ENCODE assay signal across 1 cellular context in genomic region chr6:3403244-3404154, GRCh38.
A peak's percentile ranks its signal among the peaks of the same experiment; 100 is the strongest.
TF ChIP-seq lines count a peak whose summit lies in the region.

No MANE protein-coding gene starts in this region.

TF ChIP-seq in HepG2, 621 proteins besides CTCF, POLR2A, EP300 and RAD21 (continued from another document and continues in another):
- TF ChIP-seq ZNF687 (CRISPR knock-in tag; IDR thresholded peaks at IDR 0.05) (peak; percentile 54; the same call in 1 of the 2 replicates), MZF1 (CRISPR knock-in tag; IDR thresholded peaks at IDR 0.05; ENCODE audit: borderline replicate concordance) (0 out of 2 replicates have a peak, but pooled peaks have one; percentile 50), NFIC (IDR thresholded peaks at IDR 0.05; ENCODE audit: low read length) (peak; percentile 97), RNF2 (conservative IDR thresholded peaks at IDR 0.05; ENCODE audit: low read depth) (no peak), ZNF326 (CRISPR knock-in tag; IDR thresholded peaks at IDR 0.05; ENCODE audit: borderline replicate concordance) (no peak), ZNF775 (CRISPR knock-in tag; IDR thresholded peaks at IDR 0.05; ENCODE audit: borderline replicate concordance) (no peak), LBX2 (CRISPR knock-in tag; IDR thresholded peaks at IDR 0.05; ENCODE audit: borderline replicate concordance) (no peak), KDM2A (CRISPR knock-in tag; IDR thresholded peaks at IDR 0.05; ENCODE audit: borderline replicate concordance, low read depth) (peak; percentile 90), U2AF1 (optimal IDR thresholded peaks at IDR 0.05; ENCODE audit: low read depth, low read length) (peak; percentile 70), SMC3 (IDR thresholded peaks at IDR 0.05; ENCODE audit: low read length) (peak; percentile 82), EEA1 (CRISPR knock-in tag; IDR thresholded peaks at IDR 0.05; ENCODE audit: borderline replicate concordance) (no peak; the same call in 1 of the 2 replicates), GFI1 (CRISPR knock-in tag; IDR thresholded peaks at IDR 0.05; ENCODE audit: borderline replicate concordance) (peak; percentile 94), ZBTB46 (CRISPR knock-in tag; IDR thresholded peaks at IDR 0.05; ENCODE audit: borderline replicate concordance) (no peak), LCORL (IDR thresholded peaks at IDR 0.05) (no peak), LCORL (CRISPR knock-in tag; IDR thresholded peaks at IDR 0.05) (peak; percentile 97), ZNF367 (CRISPR knock-in tag; IDR thresholded peaks at IDR 0.05; ENCODE audit: borderline replicate concordance) (no peak), ZNF644 (CRISPR knock-in tag; IDR thresholded peaks at IDR 0.05; ENCODE audit: low read depth) (peak; percentile 88), RFX5 (IDR thresholded peaks at IDR 0.05; ENCODE audit: low read depth, low read length) (no peak), ARID5B (CRISPR knock-in tag; IDR thresholded peaks at IDR 0.05) (peak; percentile 98), ZNF737 (CRISPR knock-in tag; IDR thresholded peaks at IDR 0.05; ENCODE audit: borderline replicate concordance) (no peak), CREB3 (CRISPR knock-in tag; IDR thresholded peaks at IDR 0.05) (no peak), DBP (CRISPR knock-in tag; IDR thresholded peaks at IDR 0.05; ENCODE audit: not compliant biosample characterization) (no peak), TOE1 (CRISPR knock-in tag; IDR thresholded peaks at IDR 0.05) (peak; percentile 90; the same call in 1 of the 2 replicates), ZNF441 (CRISPR knock-in tag; IDR thresholded peaks at IDR 0.05; ENCODE audit: borderline replicate concordance) (peak; percentile 86; the same call in 1 of the 2 replicates), ZNF776 (CRISPR knock-in tag; IDR thresholded peaks at IDR 0.05) (no peak), ZNF839 (CRISPR knock-in tag; IDR thresholded peaks at IDR 0.05; ENCODE audit: borderline replicate concordance) (no peak), JUNB (CRISPR knock-in tag; IDR thresholded peaks at IDR 0.05; ENCODE audit: borderline replicate concordance) (no peak; the same call in 1 of the 2 replicates), GTF3A (CRISPR knock-in tag; conservative IDR thresholded peaks at IDR 0.05) (no peak), SNAPC5 (CRISPR knock-in tag; IDR thresholded peaks at IDR 0.05; ENCODE audit: borderline replicate concordance) (0 out of 2 replicates have a peak, but pooled peaks have one; percentile 69), PATZ1 (CRISPR knock-in tag; IDR thresholded peaks at IDR 0.05) (peak; percentile 96), STAT6 (CRISPR knock-in tag; IDR thresholded peaks at IDR 0.05; ENCODE audit: borderline replicate concordance) (0 out of 2 replicates have a peak, but pooled peaks have one; percentile 54), PAF1 (CRISPR knock-in tag; IDR thresholded peaks at IDR 0.05) (no peak; the same call in 1 of the 2 replicates), KLF11 (CRISPR knock-in tag; IDR thresholded peaks at IDR 0.05) (no peak; the same call in 1 of the 2 replicates), ZNF691 (CRISPR knock-in tag; IDR thresholded peaks at IDR 0.05; ENCODE audit: borderline replicate concordance, low read depth) (peak; percentile 78; the same call in 1 of the 2 replicates), SOX5 (CRISPR knock-in tag; IDR thresholded peaks at IDR 0.05; ENCODE audit: borderline replicate concordance) (peak; percentile 95; the same call in 1 of the 2 replicates), ZFP62 (CRISPR knock-in tag; IDR thresholded peaks at IDR 0.05) (no peak), ZNF230 (CRISPR knock-in tag; IDR thresholded peaks at IDR 0.05) (peak; percentile 78; the same call in 1 of the 2 replicates), TMF1 (CRISPR knock-in tag; IDR thresholded peaks at IDR 0.05; ENCODE audit: low read depth) (no peak), ZNF362 (CRISPR knock-in tag; IDR thresholded peaks at IDR 0.05; ENCODE audit: borderline replicate concordance) (peak; percentile 100), KMT2A (CRISPR knock-in tag; IDR thresholded peaks at IDR 0.05) (peak; percentile 88), SMARCC2 (IDR thresholded peaks at IDR 0.05) (no peak), ZBTB1 (CRISPR knock-in tag; IDR thresholded peaks at IDR 0.05; ENCODE audit: borderline replicate concordance) (no peak), TAF15 (IDR thresholded peaks at IDR 0.05; ENCODE audit: low read depth, low read length, poor library complexity, severe bottlenecking) (no peak), ZNF782 (CRISPR knock-in tag; IDR thresholded peaks at IDR 0.05; ENCODE audit: borderline replicate concordance) (no peak; the same call in 1 of the 2 replicates)
